ENCODE assay signal across 1 cellular context in genomic region chr20:34124469-34125249, GRCh38.
TF ChIP-seq lines count a peak whose summit lies in the region.

No MANE protein-coding gene starts in this region.

TF ChIP-seq in GM12878, 131 proteins besides CTCF, POLR2A, EP300 and RAD21 (continued from another document):
- 0 out of 2 replicates have a peak, but pooled peaks have one; percentile 38 for TF ChIP-seq DPF2 (IDR thresholded peaks at IDR 0.05)
- TF ChIP-seq TCF7 (IDR thresholded peaks at IDR 0.05; ENCODE audit: borderline replicate concordance), result 0 out of 2 replicates have a peak, but pooled peaks have one; percentile 9
- no peak for TF ChIP-seq ESRRA (IDR thresholded peaks at IDR 0.05; ENCODE audit: low read length)
- no peak for TF ChIP-seq CBFB (IDR thresholded peaks at IDR 0.05; ENCODE audit: low read depth)
- peak; percentile 98 for TF ChIP-seq SPI1 (IDR thresholded peaks at IDR 0.05; ENCODE audit: borderline replicate concordance, insufficient read depth, low read depth, low read length)
